Comparison of ENCODE assay signal across 9 cellular contexts in genomic region chr3:126208618-126209256, GRCh38. TPM values are rescaled to one million over a fixed set of nuclear protein-coding genes. Genes with fewer than 3 reads are reported as not detected.
A peak's percentile ranks its signal among the peaks of the same experiment; 100 is the strongest.
DNase-seq lines count a peak whose midpoint lies in the region; ATAC-seq, FAIRE-seq and TF ChIP-seq lines count a peak whose summit lies in the region.
"Had no signal": no experiment of that assay in that cellular context is flagged by ENCODE, and none has a peak within 500 bp of the region (broad histone marks: within the 10 kb centered on the region; RNA-seq: fewer than 3 reads in every experiment).

No MANE protein-coding gene starts in this region.

- TF ChIP-seq RAD21 in A549 (conservative IDR thresholded peaks at IDR 0.05 in 1 of 2, IDR thresholded peaks at IDR 0.05 in 1 of 2): no peak

- CTCF ChIA-PET in A549 (lab: Yijun Ruan, JAX): interaction anchor here (0.8 to 1.6 kb wide), 3 partner anchors 10 to 97 kb away, joined by 3 to 13 read pairs (median 3); no protein-coding TSS in a partner anchor

- POLR2A ChIA-PET in A549 (lab: Yijun Ruan, JAX): interaction anchor here (0.9 kb wide), 1 partner anchor 125 kb away, joined by 3 read pairs; the partner anchor contains the start of gene SLC41A3

- peaks cover 3% of the 10 kb centered on the region for H3K4me1 Mint-ChIP-seq in activated naive CD8-positive, alpha-beta T cell treated with anti-CD3 and anti-CD28 coated beads, Interleukin-2, amount 50 U/mL, for 24 hours
- H3K4me1 Mint-ChIP-seq in activated naive CD8-positive, alpha-beta T cell treated with anti-CD3 and anti-CD28 coated beads for 36 hours: peaks cover 6% of the 10 kb centered on the region

- H3K27me3 ChIP-seq in heart left ventricle (peaks cover 0 to 25% (median 0%) of the 10 kb centered on the region in 9 donors), tibial artery (no peaks in the 10 kb centered on the region)

- TF ChIP-seq EP300 in A549 (IDR thresholded peaks at IDR 0.05): no peak

- peaks cover 44% of the 10 kb centered on the region for H3K27me3 Mint-ChIP-seq in activated naive CD8-positive, alpha-beta T cell treated with anti-CD3 and anti-CD28 coated beads, Interleukin-2, amount 50 U/mL, for 24 hours
- H3K27me3 Mint-ChIP-seq in activated naive CD8-positive, alpha-beta T cell treated with anti-CD3 and anti-CD28 coated beads for 36 hours: peaks cover 42% of the 10 kb centered on the region

- ATAC-seq in A549 (peak; percentile 45 to 67; a peak in 5 of 6 replicates), heart left ventricle (peak; percentile 26 to 81 (median 72)), GM19467 (IDR thresholded peaks at IDR 0.05; ENCODE audit: unreplicated experiment) (no peak)
- ATAC-seq in activated naive CD8-positive, alpha-beta T cell treated with anti-CD3 and anti-CD28 coated beads, Interleukin-2, amount 50 U/mL, for 24 hours: no peak

- no peaks in the 10 kb centered on the region for H3K9me3 ChIP-seq in A549
- no peaks in the 10 kb centered on the region for H3K9me3 ChIP-seq in heart left ventricle
- H3K9me3 ChIP-seq in tibial artery: no peaks in the 10 kb centered on the region

- intact Hi-C loops in heart left ventricle (cut with DNase I) (no loop called here), tibial artery (cut with DNase I; ENCODE audit: low total_unique reads) (loop anchor here (10.0 kb wide), 1 partner anchor 266 kb away; the partner anchor contains the start of gene ZXDC)

- peaks cover 12% of the 10 kb centered on the region for H3K4me1 ChIP-seq in A549
- H3K4me1 ChIP-seq in heart left ventricle: peaks cover 0 to 45% (median 17%) of the 10 kb centered on the region in 12 donors
- peaks cover 0 to 61% (median 51%) of the 10 kb centered on the region in 4 donors for H3K4me1 ChIP-seq in tibial artery

- TF ChIP-seq POLR2A in A549 (IDR thresholded peaks at IDR 0.05; ENCODE audit: low read length) (no peak), heart left ventricle (IDR thresholded peaks at IDR 0.05) (no peak)

- H3K36me3 Mint-ChIP-seq in activated naive CD8-positive, alpha-beta T cell treated with anti-CD3 and anti-CD28 coated beads, Interleukin-2, amount 50 U/mL, for 24 hours (ENCODE audit: low read depth): no peaks in the 10 kb centered on the region
- H3K36me3 Mint-ChIP-seq in activated naive CD8-positive, alpha-beta T cell treated with anti-CD3 and anti-CD28 coated beads for 36 hours: no peaks in the 10 kb centered on the region

- peak overlapping the region; percentile 51 to 72; a peak in 5 of 6 replicates for H3K27ac ChIP-seq in A549
- H3K27ac ChIP-seq in heart left ventricle: peak overlapping the region in 2 of 12 donors; percentile 7 to 42
- H3K27ac ChIP-seq in tibial artery: peak overlapping the region; percentile 74 to 80

- no peak for FAIRE-seq in A549 (lab: Jason Lieb, UNC)

- H3K4me3 ChIP-seq in A549 (no peak overlapping the region), heart left ventricle (no peak overlapping the region), tibial artery (peak overlapping the region in 1 of 2 donors; percentile 1)
- H3K4me3 ChIP-seq in Jurkat, Clone E6-1 (ENCODE audit: low read length): no peak overlapping the region

- H3K4me3 Mint-ChIP-seq in activated naive CD8-positive, alpha-beta T cell treated with anti-CD3 and anti-CD28 coated beads, Interleukin-2, amount 50 U/mL, for 24 hours: no peak overlapping the region
- H3K4me3 Mint-ChIP-seq in activated naive CD8-positive, alpha-beta T cell treated with anti-CD3 and anti-CD28 coated beads for 36 hours: no peak overlapping the region

- H3K9me3 Mint-ChIP-seq in activated naive CD8-positive, alpha-beta T cell treated with anti-CD3 and anti-CD28 coated beads, Interleukin-2, amount 50 U/mL, for 24 hours: no peaks in the 10 kb centered on the region
- no peaks in the 10 kb centered on the region for H3K9me3 Mint-ChIP-seq in activated naive CD8-positive, alpha-beta T cell treated with anti-CD3 and anti-CD28 coated beads for 36 hours

- peak overlapping the region; percentile 31 for H3K4me2 ChIP-seq in A549

- H3K27ac Mint-ChIP-seq in activated naive CD8-positive, alpha-beta T cell treated with anti-CD3 and anti-CD28 coated beads, Interleukin-2, amount 50 U/mL, for 24 hours: no peak overlapping the region
- no peak overlapping the region for H3K27ac Mint-ChIP-seq in activated naive CD8-positive, alpha-beta T cell treated with anti-CD3 and anti-CD28 coated beads for 36 hours

- H3K36me3 ChIP-seq in heart left ventricle: no peaks in the 10 kb centered on the region
- no peaks in the 10 kb centered on the region for H3K36me3 ChIP-seq in tibial artery

- no peak for TF ChIP-seq CTCF in A549 (IDR thresholded peaks at IDR 0.05)
- TF ChIP-seq CTCF in heart left ventricle (IDR thresholded peaks at IDR 0.05): no peak
- no peak for TF ChIP-seq CTCF in tibial artery (IDR thresholded peaks at IDR 0.05)

- DNase-seq in A549 (ENCODE audit: low read depth in 1 of 2, low spot score in 1 of 2) (peak; percentile 69 to 89), SKM-1 treated with dmso at 0.1 percent for 144 hours (lab: John Stamatoyannopoulos, UW; ENCODE audit: unreplicated experiment) (peak; percentile 83), heart left ventricle (peak; percentile 83 to 91 (median 86)), tibial artery (peak; percentile 91 to 97)
- peak; percentile 35 for DNase-seq in Jurkat, Clone E6-1 (ENCODE audit: low read depth, low spot score)
- DNase-seq in activated naive CD8-positive, alpha-beta T cell treated with anti-CD3 and anti-CD28 coated beads, Interleukin-2, amount 50 U/mL, for 24 hours: no peak
- no peak for DNase-seq in activated naive CD8-positive, alpha-beta T cell treated with anti-CD3 and anti-CD28 coated beads for 36 hours

- 22% methylated on average over 11 of the region's 11 CpGs for WGBS in A549 (ENCODE audit: missing lambda C conversion rate)
- WGBS in heart left ventricle, 4 donors: 32 to 51% (median 50%) methylated on average over 10 to 11 of the region's 11 CpGs

TF ChIP-seq in A549, 52 proteins besides CTCF, POLR2A, EP300 and RAD21 (continues in another document):
- TF ChIP-seq HOXB13 (CRISPR knock-in tag; IDR thresholded peaks at IDR 0.05; ENCODE audit: low read depth) (0 out of 2 replicates have a peak, but pooled peaks have one; percentile 34), MYC (IDR thresholded peaks at IDR 0.05; ENCODE audit: borderline replicate concordance, low read length) (no peak), ZNF302 (CRISPR knock-in tag; IDR thresholded peaks at IDR 0.05) (0 out of 2 replicates have a peak, but pooled peaks have one; percentile 52), RNF2 (IDR thresholded peaks at IDR 0.05; ENCODE audit: borderline replicate concordance, low read depth) (no peak), MAFK (IDR thresholded peaks at IDR 0.05; ENCODE audit: partially characterized antibody) (peak; percentile 78), GATA3 (IDR thresholded peaks at IDR 0.05; ENCODE audit: borderline replicate concordance) (peak; percentile 17; the same call in 1 of the 2 replicates), MAX (IDR thresholded peaks at IDR 0.05) (peak; percentile 80), ELK1 (IDR thresholded peaks at IDR 0.05; ENCODE audit: low read depth, low read length) (no peak), RCOR1 (IDR thresholded peaks at IDR 0.05; ENCODE audit: low read depth, low read length) (no peak), EHMT2 (IDR thresholded peaks at IDR 0.05; ENCODE audit: low read depth) (no peak), HOXA7 (CRISPR knock-in tag; IDR thresholded peaks at IDR 0.05) (no peak), FOSL2 (IDR thresholded peaks at IDR 0.05) (peak; percentile 26; the same call in 1 of the 2 replicates), FOSL2 (CRISPR knock-in tag; IDR thresholded peaks at IDR 0.05) (peak; percentile 79), CHD2 (IDR thresholded peaks at IDR 0.05; ENCODE audit: low read length, partially characterized antibody) (no peak), JUNB (IDR thresholded peaks at IDR 0.05) (0 out of 2 replicates have a peak, but pooled peaks have one; percentile 33), NFE2L2 (conservative IDR thresholded peaks at IDR 0.05; ENCODE audit: low read length) (0 out of 2 replicates have a peak, but pooled peaks have one; percentile 10), E2F6 (IDR thresholded peaks at IDR 0.05; ENCODE audit: borderline replicate concordance, low read depth) (peak; percentile 58), FOSB (CRISPR knock-in tag; IDR thresholded peaks at IDR 0.05) (no peak)

RNA-seq across cellular contexts. Expression of gene ALDH1L1, which starts 28.4 kb away (rescaled TPM):
- polyA plus RNA-seq in A549 (2011; rRNA removed) (0.18 and 0.40 TPM in 2 replicates), A549 (2017; fragmentation: RNase III; extraction: RNeasy Plus Mini Kit Qiagen cat#74134 plus additional on column Dnase treatment) (0.13 to 0.21 TPM (median 0.14 TPM) in 3 replicates), heart left ventricle (10 to 100 TPM; 13.4 to 27.2 TPM)
- 0.16 and 0.21 TPM in 2 replicates for polyA plus RNA-seq in A549 (2012; cell fraction: cytosol; rRNA removed)
- polyA plus RNA-seq in A549 (2012; cell fraction: nucleus; rRNA removed): 0.43 and 1.1 TPM in 2 replicates
- 0.29 and 0.63 TPM in 2 replicates for polyA minus RNA-seq in A549 (2011; rRNA and poly(A)+ RNA removed)
- polyA plus RNA-seq in Jurkat, Clone E6-1 (2012; ENCODE audit: insufficient read depth, insufficient read length): not detected
- 10 to 100 TPM; 26.9 to 74.1 (median 29.4) TPM for total RNA-seq in heart left ventricle
- not detected for total RNA-seq in activated naive CD8-positive, alpha-beta T cell treated with anti-CD3 and anti-CD28 coated beads for 36 hours
- total RNA-seq: T-helper 2 cell treated with Interferon-gamma antibody and Interleukin-4, amounts not matched to agents 100 ng/mL and 5 ng/mL, for 36 hours had no signal

Comparison
In these comparisons a context has a peak if more than half of its experiments do, and no peak if none do; other contexts are left out.
1. ATAC-seq: peak in A549 (2 of 2) and heart left ventricle (4 of 4); none in activated naive CD8-positive, alpha-beta T cell treated with anti-CD3 and anti-CD28 coated beads, Interleukin-2, amount 50 U/mL, for 24 hours (single experiment) and GM19467 (single experiment).
2. DNase-seq: peak in A549 (2 of 2), Jurkat, Clone E6-1 (single experiment), SKM-1 treated with dmso at 0.1 percent for 144 hours (single experiment), heart left ventricle (5 of 5) and tibial artery (2 of 2); none in activated naive CD8-positive, alpha-beta T cell treated with anti-CD3 and anti-CD28 coated beads, Interleukin-2, amount 50 U/mL, for 24 hours (single experiment) and activated naive CD8-positive, alpha-beta T cell treated with anti-CD3 and anti-CD28 coated beads for 36 hours (single experiment).
3. RNA of gene ALDH1L1, which starts 28.4 kb away (total RNA-seq): 26.9 to 74.1 TPM in heart left ventricle; not detected in activated naive CD8-positive, alpha-beta T cell treated with anti-CD3 and anti-CD28 coated beads for 36 hours; every median in the first group is over 10 times any median in the second.